Comparison of ENCODE assay signal across 8 cellular contexts in the genomic region with DNA sequence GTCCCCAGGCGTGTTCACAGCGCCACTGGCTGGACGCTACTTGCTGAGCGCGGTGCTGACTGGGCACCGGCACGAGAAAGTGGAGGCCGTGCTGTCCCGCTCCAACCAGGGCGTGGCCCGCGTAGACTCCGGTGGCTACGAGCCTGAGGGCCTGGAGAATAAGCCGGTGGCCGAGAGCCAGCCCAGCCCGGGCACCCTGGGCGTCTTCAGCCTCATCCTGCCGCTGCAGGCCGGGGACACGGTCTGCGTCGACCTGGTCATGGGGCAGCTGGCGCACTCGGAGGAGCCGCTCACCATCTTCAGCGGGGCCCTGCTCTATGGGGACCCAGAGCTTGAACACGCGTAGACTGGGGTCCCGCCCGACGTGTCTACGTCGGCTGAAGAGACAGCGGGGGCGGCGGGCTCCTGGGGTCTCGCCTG. TPM values are rescaled to one million over a fixed set of nuclear protein-coding genes. Genes with fewer than 3 reads are reported as not detected.
DNase-seq lines count a peak whose midpoint lies in the region; ATAC-seq, FAIRE-seq and TF ChIP-seq lines count a peak whose summit lies in the region.

No MANE protein-coding gene starts in this region.

- DNase-seq in EL (peak; percentile 61), NCI-H1930 (lab: John Stamatoyannopoulos, UW) (peak; percentile 11 to 38), frontal cortex (ENCODE audit: low spot score in 2 of 2) (peak; percentile 79 to 83), nephron progenitor cell (peak; percentile 54), urothelium cell line (ENCODE audit: low spot score) (peak; percentile 70), kidney glomerular epithelial cell (lab: John Stamatoyannopoulos, UW) (no peak)
- peak; percentile 27 for DNase-seq in activated effector memory CD4-positive, alpha-beta T cell treated with Interleukin-2 at 50 U/mL for 16 hours

- FAIRE-seq in frontal cortex (lab: Jason Lieb, UNC) = no peak
- peak; percentile 70 for FAIRE-seq in urothelium cell line (lab: Jason Lieb, UNC)

- H3K9me3 Mint-ChIP-seq in nephron progenitor cell = no peaks in the 10 kb centered on the region

- TF ChIP-seq CTCF in nephron progenitor cell (IDR thresholded peaks at IDR 0.05) = no peak

- no peak overlapping the region for H3K27ac Mint-ChIP-seq in nephron progenitor cell

- peaks cover 29% of the 10 kb centered on the region for H3K27me3 Mint-ChIP-seq in nephron progenitor cell (ENCODE audit: low read depth, poor library complexity)

- peaks cover 36% of the 10 kb centered on the region for H3K4me1 Mint-ChIP-seq in nephron progenitor cell

- H3K4me3 Mint-ChIP-seq in nephron progenitor cell = peak overlapping the region; percentile 62

- no peaks in the 10 kb centered on the region for H3K36me3 Mint-ChIP-seq in nephron progenitor cell (ENCODE audit: low read depth)

- peak; percentile 11 for ATAC-seq in GM21737 (IDR thresholded peaks at IDR 0.05; ENCODE audit: unreplicated experiment)

RNA-seq across cellular contexts. Expression of gene KHK, which starts 0.9 kb away (rescaled TPM):
- total RNA-seq in frontal cortex = 4.9 TPM

RNA-seq across cellular contexts. Expression of gene EMILIN1, which starts 7.3 kb away (rescaled TPM):
- 4.1 TPM for total RNA-seq in frontal cortex

RNA-seq across cellular contexts. Expression of gene OST4, which starts 14.2 kb away (rescaled TPM):
- 163 TPM for total RNA-seq in frontal cortex

RNA-seq across cellular contexts. Expression of gene CGREF1, which starts 33.2 kb away (rescaled TPM):
- 18.3 TPM for total RNA-seq in frontal cortex

RNA-seq across cellular contexts. Expression of gene AGBL5, which starts 34.2 kb away (rescaled TPM):
- 13.5 TPM for total RNA-seq in frontal cortex
